Comparison of ENCODE assay signal across 27 cellular contexts in genomic region chr10:30686706-30687105, GRCh38. TPM values are rescaled to one million over a fixed set of nuclear protein-coding genes. Genes with fewer than 3 reads are reported as not detected.
"Had no signal": no experiment of that assay in that cellular context is flagged by ENCODE, and none has a peak within 500 bp of the region (broad histone marks: within the 10 kb centered on the region; RNA-seq: fewer than 3 reads in every experiment).

No MANE protein-coding gene starts in this region.

- H3K27ac Mint-ChIP-seq: activated naive CD4-positive, alpha-beta T cell treated with anti-CD3 and anti-CD28 coated beads for 36 hours; dendritic cell treated with granulocyte-macrophage colony-stimulating factor and Interleukin-4, amounts not matched to agents 40 ng/mL and 50 ng/mL, for 4 days had no signal

- H2AFZ ChIP-seq: parathyroid adenoma had no signal

- H3K9me3 Mint-ChIP-seq: activated naive CD4-positive, alpha-beta T cell treated with anti-CD3 and anti-CD28 coated beads for 36 hours; dendritic cell treated with granulocyte-macrophage colony-stimulating factor and Interleukin-4, amounts not matched to agents 40 ng/mL and 50 ng/mL, for 4 days had no signal

- H3K4me3 ChIP-seq: adrenal gland, ascending aorta, heart right ventricle, testis, vagina had no signal

- H3K4me3 Mint-ChIP-seq: activated naive CD4-positive, alpha-beta T cell treated with anti-CD3 and anti-CD28 coated beads for 36 hours; dendritic cell treated with granulocyte-macrophage colony-stimulating factor and Interleukin-4, amounts not matched to agents 40 ng/mL and 50 ng/mL, for 4 days had no signal

- H3K79me2 ChIP-seq: parathyroid adenoma had no signal

- H3K36me3 ChIP-seq: adrenal gland, ascending aorta, brain microvascular endothelial cell, heart right ventricle, vagina had no signal

- H3K9me3 ChIP-seq: adrenal gland, ascending aorta, heart right ventricle, SK-N-SH, testis, vagina had no signal

- H3K9ac ChIP-seq: parathyroid adenoma, SK-N-SH had no signal

- H3K27me3 ChIP-seq: ascending aorta, brain microvascular endothelial cell, testis, vagina had no signal

- H3K4me1 ChIP-seq: adrenal gland, ascending aorta, parathyroid adenoma, testis had no signal

- ATAC-seq: heart right ventricle, right cardiac atrium had no signal

- DNase-seq: activated CD4-positive, alpha-beta T cell treated with anti-CD3 and anti-CD28 coated beads for 1 hour; activated naive CD4-positive, alpha-beta T cell treated with anti-CD3 and anti-CD28 coated beads for 36 hours; adrenal gland; brain microvascular endothelial cell; caudate nucleus; effector CD8-positive, alpha-beta T cell; erythroblast; foreskin fibroblast; heart right ventricle; islet precursor cell; left cardiac atrium; nucleus accumbens; right cardiac atrium; SK-N-SH; stimulated activated CD4-positive, alpha-beta T cell treated with anti-CD3 and anti-CD28 coated beads, Interleukin-4, amount 100 ng/mL, for 4 hours; testis; trophoblast cell had no signal

- H3K4me2 ChIP-seq: SK-N-SH had no signal

- H3K27ac ChIP-seq: adrenal gland, ascending aorta, brain microvascular endothelial cell, heart right ventricle, parathyroid adenoma, testis, vagina had no signal

RNA-seq across cellular contexts. Expression of gene LYZL2, which starts 57.2 kb away (rescaled TPM):
- total RNA-seq: activated naive CD4-positive, alpha-beta T cell treated with anti-CD3 and anti-CD28 coated beads for 36 hours; adrenal gland; ascending aorta; fibroblast of lung; heart right ventricle; left cardiac atrium; liver; mononuclear cell; myocyte; pulmonary artery endothelial cell; right cardiac atrium; vagina had no signal
- polyA plus RNA-seq: adrenal gland, fibroblast of lung, heart right ventricle, liver, neural cell, right cardiac atrium, SK-N-SH had no signal
